6 cellular contexts compared by ENCODE assay signal in the genomic region with DNA sequence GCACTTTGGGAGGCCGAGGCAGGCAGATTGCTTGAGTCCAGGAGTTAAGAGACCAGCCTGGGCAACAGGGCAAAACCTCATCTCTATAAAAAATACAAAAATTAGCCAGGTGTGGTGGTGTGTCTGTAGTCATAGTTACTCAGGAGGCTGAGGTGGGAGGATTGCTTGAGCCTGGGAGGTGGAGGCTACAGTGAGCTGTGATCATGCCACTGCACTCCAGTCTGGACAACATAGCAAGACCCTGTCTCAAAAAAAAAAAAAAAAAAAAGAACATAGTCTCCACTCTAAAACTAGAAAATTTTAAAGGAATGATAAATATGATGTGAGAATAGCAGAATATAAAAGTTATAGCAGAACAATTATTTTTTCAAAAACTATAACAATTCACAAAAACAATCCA. TPM values are rescaled to one million over a fixed set of nuclear protein-coding genes. Genes with fewer than 3 reads are reported as not detected.
"Had no signal": no experiment of that assay in that cellular context is flagged by ENCODE, and none has a peak within 500 bp of the region (broad histone marks: within the 10 kb centered on the region; RNA-seq: fewer than 3 reads in every experiment).

No MANE protein-coding gene starts in this region.

RNA-seq across cellular contexts. Expression of a gene that starts 10.5 kb away (rescaled TPM):
- total RNA-seq: RPMI7951 had no signal

RNA-seq across cellular contexts. Expression of a gene that starts 17.5 kb away (rescaled TPM):
- total RNA-seq: M059J, Right ventricle myocardium inferior, RPMI7951, SJCRH30, SK-MEL-5 had no signal

RNA-seq across cellular contexts. Expression of a gene that starts 23.5 kb away (rescaled TPM):
- total RNA-seq: LHCN-M2, M059J, RPMI7951, SJCRH30, SK-MEL-5 had no signal
